Comparison of ENCODE assay signal across 8 cellular contexts in genomic region chr9:122930933-122931850, GRCh38. TPM values are rescaled to one million over a fixed set of nuclear protein-coding genes. Genes with fewer than 3 reads are reported as not detected.
A peak's percentile ranks its signal among the peaks of the same experiment; 100 is the strongest.
DNase-seq lines count a peak whose midpoint lies in the region; ATAC-seq and TF ChIP-seq lines count a peak whose summit lies in the region.

TSS of gene ZBTB26 (minus strand) at chr9:122931512. CDS start at chr9:122919934, 11,578 bp downstream.

- H3K27ac ChIP-seq in colonic mucosa, result peak within 1 kb of the TSS; percentile 82

- H3K4me3 ChIP-seq in BJ (ENCODE audit: low read depth, low read length) (peak within 1 kb of the TSS; percentile 76), colonic mucosa (peak within 1 kb of the TSS; percentile 81)

- DNase-seq in BJ (ENCODE audit: low read depth) (peak; percentile 51), GM19240 (ENCODE audit: insufficient read length, low spot score) (peak; percentile 74), NCI-H524 (lab: John Stamatoyannopoulos, UW) (peak; percentile 98), colonic mucosa (peak; percentile 97), left lobe of liver (ENCODE audit: low spot score) (peak; percentile 96)
- DNase-seq in activated CD4-positive, alpha-beta T cell treated with anti-CD3 and anti-CD28 coated beads for 4 hours, result peak; percentile 84
- peak; percentile 78 for DNase-seq in stimulated activated CD4-positive, alpha-beta T cell treated with anti-CD3 and anti-CD28 coated beads, Interleukin-2, amount 100 ng/mL, for 4 hours (ENCODE audit: low read depth)

- CTCF ChIA-PET in BJ (lab: Yijun Ruan, JAX), result no interaction called here

- peak within 1 kb of the TSS; percentile 72 to 88 for H3K9ac ChIP-seq in colonic mucosa (ENCODE audit: low read depth in 2 of 2, low read length in 2 of 2)

- H3K36me3 ChIP-seq in BJ (ENCODE audit: control insufficient read depth, insufficient read depth, low read length) (no peaks in the 10 kb centered on the region), colonic mucosa (no peaks in the 10 kb centered on the region)

- POLR2A ChIA-PET in BJ (lab: Charles Lee), result interaction anchor here (0.6 to 0.9 kb wide), 2 partner anchors 19 to 36 kb away, joined by 5 to 6 read pairs; no protein-coding TSS in a partner anchor

- H3K4me1 ChIP-seq in colonic mucosa, result peaks cover 10% of the 10 kb centered on the region

- TF ChIP-seq CTCF in BJ (IDR thresholded peaks at IDR 0.05; ENCODE audit: insufficient read depth, low read depth, low read length), result no peak
- TF ChIP-seq CTCF in colonic mucosa (IDR thresholded peaks at IDR 0.05), result no peak

- no peaks in the 10 kb centered on the region for H3K9me3 ChIP-seq in colonic mucosa

- intact Hi-C loops in colonic mucosa (cut with DNase I), result no loop called here

- ATAC-seq in HG03457 (IDR thresholded peaks at IDR 0.05; ENCODE audit: unreplicated experiment), result peak; percentile 90
- peak; percentile 99 for ATAC-seq in left lobe of liver

- H3K27me3 ChIP-seq in BJ (ENCODE audit: control insufficient read depth, insufficient read depth, low read length), result no peaks in the 10 kb centered on the region
- H3K27me3 ChIP-seq in colonic mucosa, result no peaks in the 10 kb centered on the region

RNA-seq across cellular contexts. Expression of gene ZBTB26, which starts in this region (rescaled TPM):
- polyA plus RNA-seq in BJ (2011; rRNA removed), result 4.4 and 8.0 TPM in 2 replicates
- polyA minus RNA-seq in BJ (2011; rRNA and poly(A)+ RNA removed), result 4.0 and 4.7 TPM in 2 replicates
- total RNA-seq in colonic mucosa, result 1 to 10 TPM; 4.3 to 6.5 TPM
- total RNA-seq in left lobe of liver, result 1.7 TPM

Comparison
In these comparisons a context has a peak if more than half of its experiments do, and no peak if none do; other contexts are left out.
1. Peak in every context shown above with its lines: DNase-seq, ATAC-seq, H3K4me3 ChIP-seq and H3K27ac ChIP-seq.